In the genomic region with DNA sequence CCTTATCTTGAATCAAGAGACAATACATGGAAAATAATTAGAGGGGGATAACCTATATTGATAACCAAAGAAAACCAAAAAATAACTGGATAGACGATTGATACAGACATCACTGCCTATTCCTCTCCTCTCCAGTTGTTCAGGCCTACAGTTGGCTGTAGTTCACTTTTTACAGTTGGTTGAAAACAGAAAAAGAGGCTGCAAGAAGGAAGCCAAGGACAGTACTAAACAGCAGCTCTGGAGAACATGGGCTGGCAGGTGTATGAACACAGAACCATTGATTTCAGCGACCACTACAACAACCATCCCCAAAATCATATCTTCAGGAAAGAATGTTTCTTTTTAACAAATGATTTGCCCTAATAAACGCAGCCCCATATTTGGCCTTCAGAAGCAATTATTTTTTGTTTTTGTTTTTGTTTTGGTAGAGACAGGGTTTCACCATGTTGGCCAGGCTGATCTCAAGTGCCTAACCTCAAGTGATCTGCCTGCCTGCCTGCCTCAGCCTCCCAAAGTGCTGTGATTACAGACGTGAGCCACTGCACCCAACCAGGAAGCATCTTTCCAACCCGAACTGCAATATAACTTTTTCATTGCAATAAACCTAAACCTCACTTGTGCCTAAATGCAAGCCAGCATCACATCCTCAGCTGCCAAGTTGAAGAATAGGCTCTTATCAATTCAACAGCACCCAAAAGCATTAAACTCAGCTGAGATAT, we compare ENCODE assay signal across 10 cellular contexts.
DNase-seq lines count a peak whose midpoint lies in the region; ATAC-seq, FAIRE-seq and TF ChIP-seq lines count a peak whose summit lies in the region.
"Had no signal": no experiment of that assay in that cellular context is flagged by ENCODE, and none has a peak within 500 bp of the region (broad histone marks: within the 10 kb centered on the region; RNA-seq: fewer than 3 reads in every experiment).

No MANE protein-coding gene starts in this region.

- peaks cover 18% of the 10 kb centered on the region for H3K79me2 ChIP-seq in ACC112 (ENCODE audit: control insufficient read depth, insufficient read depth, low read length, unreplicated experiment)

- H3K4me1 ChIP-seq in ACC112 (ENCODE audit: control insufficient read depth, insufficient read depth, low read length, unreplicated experiment) (peaks cover 49% of the 10 kb centered on the region), mesodermal cell (ENCODE audit: control insufficient read depth, insufficient read depth, low read length, poor library complexity, severe bottlenecking) (peaks cover 13% of the 10 kb centered on the region)
- H3K4me1 ChIP-seq in effector memory CD4-positive, alpha-beta T cell (ENCODE audit: control insufficient read depth, insufficient read depth, low read length, poor library complexity, severe bottlenecking), result peaks cover 19% of the 10 kb centered on the region
- H3K4me1 ChIP-seq in CD8-positive, alpha-beta T cell (ENCODE audit: insufficient read depth, low read length), result peaks cover 53% of the 10 kb centered on the region

- H3K4me3 ChIP-seq in ACC112 (ENCODE audit: low read depth, low read length) (peak overlapping the region; percentile 17; the same call in 1 of the 2 replicates), mesodermal cell (ENCODE audit: extremely low read depth, insufficient read depth, low read length, poor library complexity, severe bottlenecking) (no peak overlapping the region)
- H3K4me3 ChIP-seq in effector memory CD4-positive, alpha-beta T cell (ENCODE audit: insufficient read depth, low read depth, low read length, poor library complexity, severe bottlenecking), result no peak overlapping the region
- no peak overlapping the region for H3K4me3 ChIP-seq in CD8-positive, alpha-beta T cell (ENCODE audit: low read depth, low read length)

- H3K27ac ChIP-seq in ACC112 (ENCODE audit: low read depth, low read length) (peak overlapping the region; percentile 84), mesodermal cell (ENCODE audit: low read depth, low read length, severe bottlenecking) (peak overlapping the region; percentile 64)
- H3K27ac ChIP-seq in effector memory CD4-positive, alpha-beta T cell (ENCODE audit: insufficient read depth, low read length, poor library complexity, severe bottlenecking), result no peak overlapping the region
- H3K27ac ChIP-seq in CD8-positive, alpha-beta T cell (ENCODE audit: low read depth, low read length), result no peak overlapping the region

- no peak overlapping the region for H2AFZ ChIP-seq in ACC112 (ENCODE audit: low read length, unreplicated experiment)

- POLR2A ChIA-PET in activated CD4-positive, alpha-beta memory T cell treated with anti-CD3 and anti-CD28 coated beads, Interleukin-2, amount 10 ng/mL, durations not matched to agents 7 days and 5 days (lab: Charles Lee), result interaction anchor here (1.8 kb wide), 1 partner anchor 64 kb away, joined by 11 read pairs; a partner anchor contains a TSS
- POLR2A ChIA-PET in CD8-positive, alpha-beta T cell (lab: Charles Lee), result no interaction called here

- intact Hi-C loops in CD8-positive, alpha-beta T cell (cut with DNase I, micrococcal nuclease), result loop anchor here in 1 of 2 experiments (10.0 kb wide), 1 partner anchor 633 kb away; no protein-coding TSS in a partner anchor

- peaks cover 5% of the 10 kb centered on the region for H3K36me3 Mint-ChIP-seq in activated CD4-positive, alpha-beta memory T cell treated with anti-CD3 and anti-CD28 coated beads, Interleukin-2, amount 10 ng/mL, durations not matched to agents 7 days and 5 days (ENCODE audit: low read depth)
- no peaks in the 10 kb centered on the region for H3K36me3 Mint-ChIP-seq in CD8-positive, alpha-beta T cell
- H3K36me3 Mint-ChIP-seq: CD14-positive monocyte had no signal

- no peak for DNase-seq in GM19239 (ENCODE audit: insufficient read length, low spot score)
- no peak for DNase-seq in activated CD4-positive, alpha-beta memory T cell treated with anti-CD3 and anti-CD28 coated beads, Interleukin-2, amount 10 ng/mL, durations not matched to agents 7 days and 5 days
- no peak for DNase-seq in effector memory CD4-positive, alpha-beta T cell
- no peak for DNase-seq in CD8-positive, alpha-beta T cell
- DNase-seq in D721Med (ENCODE audit: insufficient read length, low spot score), result no peak
- no peak for DNase-seq in NCI-H1436 treated with DMSO at 0.1 percent for 48 hours (lab: John Stamatoyannopoulos, UW)
- DNase-seq: activated B cell treated with CpG ODN at 0.5 μM for 24 hours had no signal

- no peaks in the 10 kb centered on the region for H3K27me3 Mint-ChIP-seq in activated CD4-positive, alpha-beta memory T cell treated with anti-CD3 and anti-CD28 coated beads, Interleukin-2, amount 10 ng/mL, durations not matched to agents 7 days and 5 days
- no peaks in the 10 kb centered on the region for H3K27me3 Mint-ChIP-seq in CD8-positive, alpha-beta T cell (ENCODE audit: low read depth)

- no peak for TF ChIP-seq CTCF in CD8-positive, alpha-beta T cell (IDR thresholded peaks at IDR 0.05)
- TF ChIP-seq CTCF in D721Med (IDR thresholded peaks at IDR 0.05; ENCODE audit: insufficient read depth, missing control alignments), result no peak

- peak; percentile 89 for FAIRE-seq in GM19239 (lab: Jason Lieb, UNC)
- FAIRE-seq in D721Med (lab: Jason Lieb, UNC), result no peak

- H3K4me3 Mint-ChIP-seq in activated CD4-positive, alpha-beta memory T cell treated with anti-CD3 and anti-CD28 coated beads, Interleukin-2, amount 10 ng/mL, durations not matched to agents 7 days and 5 days, result no peak overlapping the region
- H3K4me3 Mint-ChIP-seq in CD8-positive, alpha-beta T cell, result no peak overlapping the region
- H3K4me3 Mint-ChIP-seq: activated B cell treated with CpG ODN at 0.5 μM for 24 hours, CD14-positive monocyte had no signal

- WGBS in mesodermal cell (ENCODE audit: insufficient coverage in 2 of 2), 2 experiments, result 43 to 57% methylated on average over 1 to 3 of the region's 5 CpGs

- H3K36me3 ChIP-seq in ACC112 (ENCODE audit: insufficient read depth, low read length) (no peaks in the 10 kb centered on the region), mesodermal cell (ENCODE audit: control insufficient read depth, insufficient read depth, low read length) (no peaks in the 10 kb centered on the region)
- no peaks in the 10 kb centered on the region for H3K36me3 ChIP-seq in effector memory CD4-positive, alpha-beta T cell (ENCODE audit: control insufficient read depth, insufficient read depth, low read length)
- no peaks in the 10 kb centered on the region for H3K36me3 ChIP-seq in CD8-positive, alpha-beta T cell (ENCODE audit: insufficient read depth, low read length)

- peak overlapping the region; percentile 34 for H3K27ac Mint-ChIP-seq in activated CD4-positive, alpha-beta memory T cell treated with anti-CD3 and anti-CD28 coated beads, Interleukin-2, amount 10 ng/mL, durations not matched to agents 7 days and 5 days
- H3K27ac Mint-ChIP-seq in CD8-positive, alpha-beta T cell, result no peak overlapping the region
- H3K27ac Mint-ChIP-seq: activated B cell treated with CpG ODN at 0.5 μM for 24 hours had no signal

- H3K27me3 ChIP-seq in ACC112 (ENCODE audit: insufficient read depth, low read length), result no peaks in the 10 kb centered on the region
- H3K27me3 ChIP-seq in effector memory CD4-positive, alpha-beta T cell (replicated peaks; ENCODE audit: control insufficient read depth, insufficient read depth, low read length, poor library complexity, severe bottlenecking), result no peaks in the 10 kb centered on the region
- H3K27me3 ChIP-seq in CD8-positive, alpha-beta T cell (ENCODE audit: insufficient read depth, low read length), result no peaks in the 10 kb centered on the region

- H3K9me3 Mint-ChIP-seq in activated CD4-positive, alpha-beta memory T cell treated with anti-CD3 and anti-CD28 coated beads, Interleukin-2, amount 10 ng/mL, durations not matched to agents 7 days and 5 days, result no peaks in the 10 kb centered on the region
- no peaks in the 10 kb centered on the region for H3K9me3 Mint-ChIP-seq in CD8-positive, alpha-beta T cell
- H3K9me3 Mint-ChIP-seq: activated B cell treated with CpG ODN at 0.5 μM for 24 hours, CD14-positive monocyte had no signal

- CTCF ChIA-PET in activated CD4-positive, alpha-beta memory T cell treated with anti-CD3 and anti-CD28 coated beads, Interleukin-2, amount 10 ng/mL, durations not matched to agents 7 days and 5 days (lab: Charles Lee), result interaction anchor here (0.6 to 1.7 kb wide), 2 partner anchors 56 to 65 kb away, joined by 3 to 7 read pairs; a partner anchor contains a TSS
- CTCF ChIA-PET in CD8-positive, alpha-beta T cell (lab: Charles Lee), result no interaction called here

- no peaks in the 10 kb centered on the region for H3K9me3 ChIP-seq in mesodermal cell (ENCODE audit: control insufficient read depth, low read length)
- no peaks in the 10 kb centered on the region for H3K9me3 ChIP-seq in effector memory CD4-positive, alpha-beta T cell (ENCODE audit: control insufficient read depth, low read length)
- no peaks in the 10 kb centered on the region for H3K9me3 ChIP-seq in CD8-positive, alpha-beta T cell (ENCODE audit: low read length)

- peaks cover 78% of the 10 kb centered on the region for H3K4me1 Mint-ChIP-seq in activated CD4-positive, alpha-beta memory T cell treated with anti-CD3 and anti-CD28 coated beads, Interleukin-2, amount 10 ng/mL, durations not matched to agents 7 days and 5 days
- H3K4me1 Mint-ChIP-seq in CD8-positive, alpha-beta T cell (ENCODE audit: low read depth), result peaks cover 88% of the 10 kb centered on the region

- no peak for ATAC-seq in CD8-positive, alpha-beta T cell

Comparison
In these comparisons a context has a peak if more than half of its experiments do, and no peak if none do; other contexts are left out.
1. H3K27ac ChIP-seq: peak in ACC112 (single experiment) and mesodermal cell (single experiment); none in effector memory CD4-positive, alpha-beta T cell (single experiment) and CD8-positive, alpha-beta T cell (single experiment).